18 cellular contexts compared by ENCODE assay signal in genomic region chr1:4939266-4939665, GRCh38.
"Had no signal": no experiment of that assay in that cellular context is flagged by ENCODE, and none has a peak within 500 bp of the region (broad histone marks: within the 10 kb centered on the region; RNA-seq: fewer than 3 reads in every experiment).

No MANE protein-coding gene starts in this region.

- FAIRE-seq: islet of Langerhans had no signal

- ATAC-seq: activated CD8-positive, alpha-beta T cell treated with anti-CD3 and anti-CD28 coated beads for 36 hours; body of pancreas; left lung; psoas muscle; T-cell had no signal

- H3K4me3 Mint-ChIP-seq: activated CD8-positive, alpha-beta T cell treated with anti-CD3 and anti-CD28 coated beads for 36 hours; central memory CD8-positive, alpha-beta T cell; nephron; T-cell had no signal

- H3K4me3 ChIP-seq: adrenal gland, body of pancreas, left lung, psoas muscle, suprapubic skin had no signal

- H3K36me3 ChIP-seq: adrenal gland, left lung, suprapubic skin had no signal

- H3K9me3 ChIP-seq: adrenal gland, body of pancreas, psoas muscle, suprapubic skin had no signal

- H3K27ac Mint-ChIP-seq: activated CD8-positive, alpha-beta T cell treated with anti-CD3 and anti-CD28 coated beads for 36 hours; nephron; T-cell had no signal

- H3K27ac ChIP-seq: adrenal gland, body of pancreas, left lung, psoas muscle, suprapubic skin, VCaP had no signal

- H3K36me3 Mint-ChIP-seq: T-cell had no signal

- DNase-seq: activated CD8-positive, alpha-beta memory T cell treated with anti-CD3 and anti-CD28 coated beads, Interleukin-2, amount 50 U/mL, for 4 hours; activated CD8-positive, alpha-beta T cell treated with anti-CD3 and anti-CD28 coated beads for 36 hours; activated naive CD4-positive, alpha-beta T cell treated with Interleukin-2 at 50 U/mL for 16 hours; adrenal gland; body of pancreas; foreskin melanocyte; head of caudate nucleus; left lung; psoas muscle; stimulated activated CD4-positive, alpha-beta T cell treated with anti-CD3 and anti-CD28 coated beads, Interleukin-12 subunit alpha, Interleukin-12 subunit beta, amount 100 ng/mL, for 4 hours; stimulated activated naive CD4-positive, alpha-beta T cell treated with Interleukin-2 at 50 U/mL for 16 hours; T-cell; T1000 had no signal

- H3K4me1 ChIP-seq: adrenal gland, body of pancreas, left lung, psoas muscle, suprapubic skin had no signal

- H3K4me1 Mint-ChIP-seq: central memory CD8-positive, alpha-beta T cell; T-cell had no signal

- H3K27me3 ChIP-seq: adrenal gland, body of pancreas, left lung had no signal
